Comparison of ENCODE assay signal across 12 cellular contexts in the genomic region with DNA sequence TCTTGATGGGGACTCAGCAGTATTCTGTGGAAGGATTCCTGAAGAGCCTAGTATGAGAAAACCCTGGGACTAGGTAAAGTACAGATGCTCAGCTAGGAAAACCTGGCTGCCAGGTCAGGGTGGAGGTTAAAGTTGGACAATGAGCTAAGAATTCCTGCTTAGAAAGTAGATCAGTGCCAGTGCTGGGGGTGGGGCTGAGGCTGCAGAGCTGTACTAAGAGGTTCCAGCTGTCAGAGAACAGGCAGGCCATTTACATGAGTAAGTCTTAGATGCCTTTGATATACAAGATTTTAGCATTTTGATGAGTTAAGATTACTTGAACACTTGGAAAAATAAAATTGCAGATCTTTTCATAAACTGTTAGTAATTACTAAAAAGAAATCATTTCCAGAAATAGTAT.
DNase-seq lines count a peak whose midpoint lies in the region; ATAC-seq and TF ChIP-seq lines count a peak whose summit lies in the region.
"Had no signal": no experiment of that assay in that cellular context is flagged by ENCODE, and none has a peak within 500 bp of the region (broad histone marks: within the 10 kb centered on the region; RNA-seq: fewer than 3 reads in every experiment).

No MANE protein-coding gene starts in this region.

- H3K9me3 ChIP-seq in BE2C: no peaks in the 10 kb centered on the region
- no peaks in the 10 kb centered on the region for H3K9me3 ChIP-seq in testis
- H3K9me3 ChIP-seq in uterus: no peaks in the 10 kb centered on the region
- H3K9me3 ChIP-seq: thoracic aorta had no signal

- H3K18ac ChIP-seq in mesendoderm (ENCODE audit: low read length): no peak overlapping the region

- no peak overlapping the region for H3K4me2 ChIP-seq in mesendoderm (ENCODE audit: low read length)

- H3K4me3 ChIP-seq in BE2C (ENCODE audit: low read depth, low read length) (no peak overlapping the region), mesendoderm (ENCODE audit: low read length) (no peak overlapping the region), testis (no peak overlapping the region), uterus (no peak overlapping the region)
- H3K4me3 ChIP-seq: thoracic aorta had no signal

- no peak overlapping the region for H3K56ac ChIP-seq in mesendoderm (ENCODE audit: low read length)

- no peaks in the 10 kb centered on the region for H3K36me3 ChIP-seq in BE2C
- no peaks in the 10 kb centered on the region for H3K36me3 ChIP-seq in mesendoderm (ENCODE audit: control insufficient read depth, insufficient read depth, low read length)
- H3K36me3 ChIP-seq in testis (ENCODE audit: low read depth, missing control alignments): no peaks in the 10 kb centered on the region
- no peaks in the 10 kb centered on the region for H3K36me3 ChIP-seq in uterus
- H3K36me3 ChIP-seq: thoracic aorta had no signal

- DNase-seq in BE2C (peak; percentile 24), NCI-H146 (lab: John Stamatoyannopoulos, UW) (peak; percentile 59), caudate nucleus (lab: John Stamatoyannopoulos, UW) (peak in 39 of 61 donors; percentile 1 to 61 (median 20)), mesendoderm (peak; percentile 42), left colon (no peak), testis (no peak), uterus (no peak)
- DNase-seq: activated T-cell treated with anti-CD3 and anti-CD28 coated beads for 4 hours, NCI-H1930 had no signal

- no peak overlapping the region for H2AK5ac ChIP-seq in mesendoderm (ENCODE audit: low read length)

- TF ChIP-seq POLR2A in testis (IDR thresholded peaks at IDR 0.05): no peak
- no peak for TF ChIP-seq POLR2A in uterus (IDR thresholded peaks at IDR 0.05)

- intact Hi-C loops in left colon (cut with DNase I, micrococcal nuclease) (no loop called here), testis (cut with DNase I; ENCODE audit: low total_unique reads) (no loop called here), uterus (cut with DNase I; ENCODE audit: low total_unique reads) (no loop called here)

- no peak overlapping the region for H3K23ac ChIP-seq in mesendoderm (ENCODE audit: low read length)

- H3K79me2 ChIP-seq in mesendoderm (ENCODE audit: control insufficient read depth, insufficient read depth, low read length): no peaks in the 10 kb centered on the region

- H3K79me1 ChIP-seq in mesendoderm (ENCODE audit: low read length): no peaks in the 10 kb centered on the region

- H3K27ac ChIP-seq in caudate nucleus (ENCODE audit: low read depth, low read length) (peak overlapping the region; percentile 67), mesendoderm (ENCODE audit: low read depth, low read length) (no peak overlapping the region), testis (no peak overlapping the region), uterus (no peak overlapping the region)
- H3K27ac ChIP-seq: epithelial cell of prostate, thoracic aorta had no signal

- no peak for ATAC-seq in GM21529 (IDR thresholded peaks at IDR 0.05; ENCODE audit: unreplicated experiment)
- ATAC-seq in left colon: no peak

- H3K4me1 ChIP-seq in BE2C (0 out of 2 replicates have a peak, but pooled peaks cover 3% of the 10 kb centered on the region), mesendoderm (ENCODE audit: control insufficient read depth, low read depth, low read length) (peaks cover 3% of the 10 kb centered on the region), testis (no peaks in the 10 kb centered on the region), uterus (no peaks in the 10 kb centered on the region)

- no peak overlapping the region for H4K8ac ChIP-seq in mesendoderm (ENCODE audit: low read depth, low read length)

- no peak overlapping the region for H2BK5ac ChIP-seq in mesendoderm (ENCODE audit: low read length)

- no peak overlapping the region for H3K4ac ChIP-seq in mesendoderm (ENCODE audit: low read depth, low read length)

- no peak overlapping the region for H3K9ac ChIP-seq in mesendoderm (ENCODE audit: low read length)

- no peak overlapping the region for H2BK120ac ChIP-seq in mesendoderm (ENCODE audit: low read depth, low read length)

- TF ChIP-seq CTCF in BE2C (IDR thresholded peaks at IDR 0.05; ENCODE audit: low read depth, low read length) (no peak), testis (IDR thresholded peaks at IDR 0.05) (no peak), uterus (IDR thresholded peaks at IDR 0.05) (no peak)

- H4K5ac ChIP-seq in mesendoderm (ENCODE audit: low read length): no peak overlapping the region

- H3K27me3 ChIP-seq in BE2C: no peaks in the 10 kb centered on the region
- no peaks in the 10 kb centered on the region for H3K27me3 ChIP-seq in mesendoderm (ENCODE audit: insufficient read depth, low read length, poor library complexity)
- H3K27me3 ChIP-seq in testis: no peaks in the 10 kb centered on the region
- no peaks in the 10 kb centered on the region for H3K27me3 ChIP-seq in uterus

- peak overlapping the region; percentile 36 for H2BK15ac ChIP-seq in mesendoderm (replicated peaks; ENCODE audit: low read depth)

Comparison
In these comparisons a context has a peak if more than half of its experiments do, and no peak if none do; other contexts are left out.
1. DNase-seq: peak in BE2C (single experiment), NCI-H146 (single experiment), caudate nucleus (39 of 61) and mesendoderm (single experiment); none in left colon (0 of 2), testis (single experiment) and uterus (0 of 2).